ENCODE assay signal across 28 cellular contexts in genomic region chr11:44808053-44808753, GRCh38.
A peak's percentile ranks its signal among the peaks of the same experiment; 100 is the strongest.
DNase-seq lines count a peak whose midpoint lies in the region; ATAC-seq, FAIRE-seq and TF ChIP-seq lines count a peak whose summit lies in the region.
"Had no signal": no experiment of that assay in that cellular context is flagged by ENCODE, and none has a peak within 500 bp of the region (broad histone marks: within the 10 kb centered on the region; RNA-seq: fewer than 3 reads in every experiment).

No MANE protein-coding gene starts in this region.

- H3K27me3 ChIP-seq in right atrium auricular region (no peaks in the 10 kb centered on the region), rectal smooth muscle tissue (ENCODE audit: control insufficient read depth, insufficient read depth, low read length) (no peaks in the 10 kb centered on the region)
- H3K27me3 ChIP-seq: BE2C had no signal

- H3K36me3 Mint-ChIP-seq in glutamatergic neuron (ENCODE audit: unreplicated experiment) = no peaks in the 10 kb centered on the region
- H3K36me3 Mint-ChIP-seq: CD14-positive monocyte had no signal

- H3K27ac Mint-ChIP-seq in glutamatergic neuron (ENCODE audit: unreplicated experiment) = no peak overlapping the region
- H3K27ac Mint-ChIP-seq: H9 had no signal

- peaks cover 53% of the 10 kb centered on the region for H3K4me1 Mint-ChIP-seq in glutamatergic neuron (ENCODE audit: low read depth, unreplicated experiment)

- peaks cover 0 to 71% of the 10 kb centered on the region in 2 donors for H3K4me1 ChIP-seq in right atrium auricular region
- H3K4me1 ChIP-seq in kidney (ENCODE audit: control insufficient read depth in 1 of 2, insufficient read depth in 1 of 2, low read depth in 1 of 2, low read length in 2 of 2) = no peaks in the 10 kb centered on the region
- peaks cover 28% of the 10 kb centered on the region for H3K4me1 ChIP-seq in rectal smooth muscle tissue (ENCODE audit: control insufficient read depth, insufficient read depth, low read length)
- H3K4me1 ChIP-seq: BE2C had no signal

- no peak overlapping the region for H3K9ac ChIP-seq in kidney (ENCODE audit: low read length in 2 of 2)
- H3K9ac ChIP-seq in rectal smooth muscle tissue (ENCODE audit: low read length) = no peak overlapping the region
- H3K9ac ChIP-seq: GM23248 had no signal

- no peak for TF ChIP-seq CTCF in right atrium auricular region (IDR thresholded peaks at IDR 0.05)
- TF ChIP-seq CTCF in kidney (IDR thresholded peaks at IDR 0.05; ENCODE audit: borderline replicate concordance, extremely low read depth, insufficient read depth) = no peak
- TF ChIP-seq CTCF in glutamatergic neuron (IDR thresholded peaks at IDR 0.05; ENCODE audit: partially characterized antibody, unreplicated experiment) = no peak

- ATAC-seq in left cardiac atrium (no peak), GM19397 (IDR thresholded peaks at IDR 0.05; ENCODE audit: unreplicated experiment) (no peak)
- ATAC-seq: GM12878 had no signal

- H3K27me3 Mint-ChIP-seq in glutamatergic neuron (ENCODE audit: unreplicated experiment) = peaks cover 18% of the 10 kb centered on the region

- H3K4me3 Mint-ChIP-seq in glutamatergic neuron (ENCODE audit: unreplicated experiment) = no peak overlapping the region
- H3K4me3 Mint-ChIP-seq: CD14-positive monocyte; CD8-positive, alpha-beta memory T cell; H9 had no signal

- no peaks in the 10 kb centered on the region for H3K9me3 ChIP-seq in right atrium auricular region
- no peaks in the 10 kb centered on the region for H3K9me3 ChIP-seq in kidney (ENCODE audit: control insufficient read depth in 1 of 2, low read length in 2 of 2)
- H3K9me3 ChIP-seq: BE2C had no signal

- no peak for DNase-seq in right atrium auricular region (ENCODE audit: low spot score)
- no peak for DNase-seq in left cardiac atrium
- peak; percentile 4 for DNase-seq in kidney
- no peak for DNase-seq in glutamatergic neuron
- no peak for DNase-seq in activated effector memory CD4-positive, alpha-beta T cell treated with anti-CD3 and anti-CD28 coated beads, Interleukin-2, amount 50 U/mL, for 16 hours
- DNase-seq in SHP77 treated with DMSO at 0.1 percent for 48 hours (lab: John Stamatoyannopoulos, UW) = no peak
- DNase-seq: 8988T, ACHN, BE2C, DMS 273 treated with DMSO at 0.1 percent for 48 hours, DMS79, EL, GDM1, GM23248, H9, KBM-7, MV-4-11, NCI-H1105, NCI-H2029, NCI-H2227 treated with DMSO at 0.1 percent for 48 hours, NCI-H526 treated with DMSO at 0.1 percent for 48 hours, RPMI8226 had no signal

- FAIRE-seq in kidney (lab: Jason Lieb, UNC) = no peak
- FAIRE-seq: GM12878, HTR-8/SVneo had no signal

- no peak overlapping the region for H3K4me3 ChIP-seq in right atrium auricular region
- H3K4me3 ChIP-seq in kidney (ENCODE audit: low read length in 2 of 2) = no peak overlapping the region
- no peak overlapping the region for H3K4me3 ChIP-seq in rectal smooth muscle tissue (ENCODE audit: low read length)
- H3K4me3 ChIP-seq: GM12878, GM23248 had no signal

- intact Hi-C loops in left cardiac atrium (cut with DNase I) (no loop called here), kidney (cut with DNase I) (no loop called here)

- H3K27ac ChIP-seq in right atrium auricular region (peak overlapping the region; percentile 9 to 17), kidney (ENCODE audit: low read depth in 2 of 2, low read length in 2 of 2) (no peak overlapping the region), rectal smooth muscle tissue (ENCODE audit: low read depth, low read length) (peak overlapping the region; percentile 7)
- H3K27ac ChIP-seq: GM23248 had no signal

- H3K9me3 Mint-ChIP-seq in glutamatergic neuron (ENCODE audit: unreplicated experiment) = peaks cover 17% of the 10 kb centered on the region
- H3K9me3 Mint-ChIP-seq: CD14-positive monocyte; CD8-positive, alpha-beta memory T cell; H9 had no signal

- no peaks in the 10 kb centered on the region for H3K36me3 ChIP-seq in right atrium auricular region
- H3K36me3 ChIP-seq in kidney (ENCODE audit: control insufficient read depth in 1 of 2, insufficient read depth in 2 of 2, low read length in 2 of 2) = no peaks in the 10 kb centered on the region
- no peaks in the 10 kb centered on the region for H3K36me3 ChIP-seq in rectal smooth muscle tissue (ENCODE audit: control insufficient read depth, insufficient read depth, low read length)
- H3K36me3 ChIP-seq: BE2C had no signal

Comparison
In these comparisons a context has a peak if more than half of its experiments do, and no peak if none do; other contexts are left out.
1. H3K27ac ChIP-seq: peak in right atrium auricular region (2 of 2) and rectal smooth muscle tissue (single experiment); none in kidney (0 of 2).